Comparison of ENCODE assay signal across 8 cellular contexts in the genomic region with DNA sequence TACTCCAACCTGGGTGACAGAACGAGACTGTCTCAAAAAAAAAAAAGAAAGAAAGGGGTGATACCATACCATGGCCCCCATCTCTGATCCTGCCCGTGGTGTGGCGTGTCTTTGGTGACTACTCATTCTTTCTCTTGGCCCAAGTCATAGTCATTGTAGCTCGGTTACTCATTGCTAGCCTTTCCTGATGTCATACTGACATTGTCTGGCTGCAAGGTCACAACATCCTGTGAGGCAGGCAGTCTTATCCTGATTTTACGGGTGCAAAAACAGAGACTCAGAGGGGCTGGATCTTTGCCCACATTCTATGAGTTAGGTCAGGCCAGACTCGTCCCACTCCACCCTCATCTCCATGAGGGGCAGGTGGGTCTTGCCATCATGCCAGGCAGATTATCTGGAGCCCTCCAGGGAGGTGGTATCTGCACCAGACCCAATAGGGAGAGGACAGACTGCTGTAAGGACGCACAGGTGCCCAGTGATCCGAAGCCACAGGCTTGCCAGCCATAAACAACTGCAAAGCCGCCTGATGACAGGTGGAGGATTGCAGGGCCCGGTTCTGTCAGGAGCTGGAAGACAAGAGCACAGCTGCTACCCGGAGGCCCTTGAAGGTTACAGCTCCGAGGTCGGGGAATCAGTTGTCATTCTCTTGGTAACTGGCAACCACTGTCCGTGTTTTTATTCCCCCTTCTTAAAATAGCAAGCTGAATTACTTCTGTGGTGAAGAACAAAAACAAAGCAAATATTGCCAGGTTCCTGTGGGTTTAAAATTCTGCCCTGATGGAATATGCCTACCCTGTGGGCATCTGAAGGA. TPM values are rescaled to one million over a fixed set of nuclear protein-coding genes. Genes with fewer than 3 reads are reported as not detected.
DNase-seq lines count a peak whose midpoint lies in the region; ATAC-seq lines count a peak whose summit lies in the region.

No MANE protein-coding gene starts in this region.

- H3K4me3 ChIP-seq in SJCRH30 = no peak overlapping the region

- H3K4me1 ChIP-seq in SJCRH30 = peaks cover 53% of the 10 kb centered on the region

- peak; percentile 24 for ATAC-seq in esophagus mucosa

- no peaks in the 10 kb centered on the region for H3K9me3 ChIP-seq in SJCRH30 (replicated peaks)

- H3K36me3 ChIP-seq in SJCRH30 = no peaks in the 10 kb centered on the region

- peak overlapping the region; percentile 91 for H3K27ac ChIP-seq in SJCRH30

- peak; percentile 62 for DNase-seq in activated effector memory CD4-positive, alpha-beta T cell treated with anti-CD3 and anti-CD28 coated beads, Interleukin-2, amount 50 U/mL, for 16 hours
- DNase-seq in activated effector memory CD4-positive, alpha-beta T cell treated with Interleukin-2 at 50 U/mL for 16 hours = no peak
- DNase-seq in SJCRH30 (peak; percentile 98), retina (peak; percentile 15), middle frontal gyrus (ENCODE audit: extremely low spot score, low spot score) (no peak), NCI-H345 treated with DMSO at 0.1 percent for 48 hours (lab: John Stamatoyannopoulos, UW; ENCODE audit: unreplicated experiment) (no peak), DMS114 treated with DMSO at 0.1 percent for 48 hours (lab: John Stamatoyannopoulos, UW; ENCODE audit: unreplicated experiment) (no peak)

- H3K27me3 ChIP-seq in SJCRH30 = no peaks in the 10 kb centered on the region

RNA-seq across cellular contexts. Expression of gene TOM1, which starts 13.8 kb away (rescaled TPM):
- total RNA-seq in SJCRH30 (2014; rRNA removed; shearing (Covaris generic)) = 16.2 and 19.8 TPM in 2 replicates
- 88.2 TPM for total RNA-seq in esophagus mucosa

RNA-seq across cellular contexts. Expression of gene HMGXB4, which starts 56.2 kb away (rescaled TPM):
- 36.2 and 43.4 TPM in 2 replicates for total RNA-seq in SJCRH30 (2014; rRNA removed; shearing (Covaris generic))
- total RNA-seq in esophagus mucosa = 13.1 TPM

Comparison
In these comparisons a context has a peak if more than half of its experiments do, and no peak if none do; other contexts are left out.
1. DNase-seq: peak in activated effector memory CD4-positive, alpha-beta T cell treated with anti-CD3 and anti-CD28 coated beads, Interleukin-2, amount 50 U/mL, for 16 hours (single experiment), SJCRH30 (2 of 2) and retina (single experiment); none in activated effector memory CD4-positive, alpha-beta T cell treated with Interleukin-2 at 50 U/mL for 16 hours (single experiment), middle frontal gyrus (single experiment), NCI-H345 treated with DMSO at 0.1 percent for 48 hours (single experiment) and DMS114 treated with DMSO at 0.1 percent for 48 hours (single experiment).